8 cellular contexts compared by ENCODE assay signal in genomic region chr13:102800145-102801041, GRCh38. TPM values are rescaled to one million over a fixed set of nuclear protein-coding genes. Genes with fewer than 3 reads are reported as not detected.
DNase-seq lines count a peak whose midpoint lies in the region; ATAC-seq and TF ChIP-seq lines count a peak whose summit lies in the region.

No MANE protein-coding gene starts in this region.

- no peaks in the 10 kb centered on the region for H3F3A ChIP-seq in neural cell (ENCODE audit: insufficient read depth, low read length, poor library complexity, severe bottlenecking)

- peaks cover 41% of the 10 kb centered on the region for H3K4me1 Mint-ChIP-seq in activated T-helper 2 cell treated with anti-CD3 and anti-CD28 coated beads, Interferon-gamma antibody, Interleukin-2, Interleukin-4, amounts not matched to agents 10 μg/mL and 5 μg/mL and 100 μg/mL, durations not matched to agents 14 hours and 24 hours and 36 hours (ENCODE audit: low read depth)

- no peaks in the 10 kb centered on the region for H3K9me2 ChIP-seq in neural cell (ENCODE audit: insufficient read depth, low read length)

- intact Hi-C loops in activated T-helper 2 cell treated with anti-CD3 and anti-CD28 coated beads, Interferon-gamma antibody, Interleukin-2, Interleukin-4, amounts not matched to agents 10 μg/mL and 5 μg/mL and 100 μg/mL, durations not matched to agents 14 hours and 24 hours and 36 hours (cut with micrococcal nuclease), result loop anchor here (1.0 to 2.0 kb wide), 4 partner anchors 27 to 204 kb away; partner anchors contain the start of genes TEX30 and TPP2
- intact Hi-C loops in stomach (cut with DNase I; ENCODE audit: low total_unique reads), result no loop called here

- TF ChIP-seq CTCF in fibroblast of the aortic adventitia (IDR thresholded peaks at IDR 0.05; ENCODE audit: insufficient read depth, low read length) (peak; percentile 75), neural cell (IDR thresholded peaks at IDR 0.05; ENCODE audit: poor library complexity, severe bottlenecking) (peak; percentile 80), stomach (IDR thresholded peaks at IDR 0.05) (peak in 5 of 7 experiments; percentile 31 to 78 (median 61))

- H3K36me3 ChIP-seq in neural cell (ENCODE audit: insufficient read depth, low read length) (no peaks in the 10 kb centered on the region), stomach (peaks cover 0 to 2% (median 0%) of the 10 kb centered on the region in 4 donors)

- peak overlapping the region; percentile 58 for H3K4me2 ChIP-seq in neural cell (ENCODE audit: low read length)

- no peak overlapping the region for H3K27ac ChIP-seq in neural cell (ENCODE audit: low read length)
- peak overlapping the region; percentile 55 to 87 (median 83) for H3K27ac ChIP-seq in stomach

- peak; percentile 74 for ATAC-seq in GM21381 (IDR thresholded peaks at IDR 0.05; ENCODE audit: unreplicated experiment)

- DNase-seq in DMS153 (lab: John Stamatoyannopoulos, UW), result peak; percentile 51
- DNase-seq in HUDEP-2 (lab: John Stamatoyannopoulos, UW; ENCODE audit: unreplicated experiment in 76 of 76), result peak in 74 of 76 experiments; percentile 5 to 82 (median 70)
- DNase-seq in RPMI7951 (ENCODE audit: low read depth), result peak; percentile 69
- peak; percentile 82 for DNase-seq in activated T-helper 2 cell treated with anti-CD3 and anti-CD28 coated beads, Interferon-gamma antibody, Interleukin-2, Interleukin-4, amounts not matched to agents 10 μg/mL and 5 μg/mL and 100 μg/mL, durations not matched to agents 14 hours and 24 hours and 36 hours (ENCODE audit: low spot score)
- peak; percentile 72 for DNase-seq in fibroblast of the aortic adventitia (ENCODE audit: low read depth)
- peak; percentile 83 for DNase-seq in stomach

- no peaks in the 10 kb centered on the region for H3K9me3 Mint-ChIP-seq in activated T-helper 2 cell treated with anti-CD3 and anti-CD28 coated beads, Interferon-gamma antibody, Interleukin-2, Interleukin-4, amounts not matched to agents 10 μg/mL and 5 μg/mL and 100 μg/mL, durations not matched to agents 14 hours and 24 hours and 36 hours

- H2AFZ ChIP-seq in neural cell (ENCODE audit: low read depth, low read length), result peak overlapping the region; percentile 51

- H3K27me3 ChIP-seq in neural cell (ENCODE audit: insufficient read depth, low read depth, low read length) (no peaks in the 10 kb centered on the region), stomach (no peaks in the 10 kb centered on the region)

- peak overlapping the region; percentile 94 for H3K4me3 ChIP-seq in fibroblast of the aortic adventitia (ENCODE audit: low read depth, low read length)
- peak overlapping the region; percentile 89 for H3K4me3 ChIP-seq in neural cell (ENCODE audit: low read length)
- peak overlapping the region; percentile 79 to 90 (median 87) for H3K4me3 ChIP-seq in stomach

- 1 to 2% (median 1%) methylated on average over 40 to 81 of the region's 81 CpGs for WGBS in stomach, 5 donors

- peak overlapping the region; percentile 95 for H3K4me3 Mint-ChIP-seq in activated T-helper 2 cell treated with anti-CD3 and anti-CD28 coated beads, Interferon-gamma antibody, Interleukin-2, Interleukin-4, amounts not matched to agents 10 μg/mL and 5 μg/mL and 100 μg/mL, durations not matched to agents 14 hours and 24 hours and 36 hours (ENCODE audit: low read depth)

- TF ChIP-seq POLR2A in stomach (IDR thresholded peaks at IDR 0.05), result no peak

- H3K9me3 ChIP-seq in neural cell (ENCODE audit: low read length) (no peaks in the 10 kb centered on the region), stomach (no peaks in the 10 kb centered on the region)

- peak; percentile 54 for TF ChIP-seq RAD21 in neural cell (conservative IDR thresholded peaks at IDR 0.05)

- TF ChIP-seq EP300 in neural cell (conservative IDR thresholded peaks at IDR 0.05; ENCODE audit: poor library complexity, severe bottlenecking), result no peak
- TF ChIP-seq EP300 in stomach (IDR thresholded peaks at IDR 0.05), result no peak

- no peaks in the 10 kb centered on the region for H3K27me3 Mint-ChIP-seq in activated T-helper 2 cell treated with anti-CD3 and anti-CD28 coated beads, Interferon-gamma antibody, Interleukin-2, Interleukin-4, amounts not matched to agents 10 μg/mL and 5 μg/mL and 100 μg/mL, durations not matched to agents 14 hours and 24 hours and 36 hours (ENCODE audit: low read depth)

- no peaks in the 10 kb centered on the region for H4K20me1 ChIP-seq in neural cell (ENCODE audit: insufficient read depth)

- H3K9ac ChIP-seq in neural cell (ENCODE audit: low read length), result peak overlapping the region; percentile 79

- peaks cover 5 to 47% (median 34%) of the 10 kb centered on the region in 4 donors for H3K4me1 ChIP-seq in stomach

- H3K36me3 Mint-ChIP-seq in activated T-helper 2 cell treated with anti-CD3 and anti-CD28 coated beads, Interferon-gamma antibody, Interleukin-2, Interleukin-4, amounts not matched to agents 10 μg/mL and 5 μg/mL and 100 μg/mL, durations not matched to agents 14 hours and 24 hours and 36 hours (ENCODE audit: low read depth), result peaks cover 42% of the 10 kb centered on the region

- H3K79me2 ChIP-seq in neural cell (replicated peaks; ENCODE audit: insufficient read depth, low read length), result peaks cover 12% of the 10 kb centered on the region

- H3K27ac Mint-ChIP-seq in activated T-helper 2 cell treated with anti-CD3 and anti-CD28 coated beads, Interferon-gamma antibody, Interleukin-2, Interleukin-4, amounts not matched to agents 10 μg/mL and 5 μg/mL and 100 μg/mL, durations not matched to agents 14 hours and 24 hours and 36 hours, result peak overlapping the region; percentile 89

TF ChIP-seq in neural cell, 6 proteins besides CTCF, POLR2A, EP300 and RAD21 (continues in another document):
- TF ChIP-seq REST (IDR thresholded peaks at IDR 0.05; ENCODE audit: borderline replicate concordance), result peak; percentile 40

RNA-seq across cellular contexts. Expression of gene BIVM, which starts 1.5 kb away (rescaled TPM):
- total RNA-seq in RPMI7951 (2014; rRNA removed; shearing (Covaris generic)), result 9.2 and 13.3 TPM in 2 replicates
- 33.3 and 33.8 TPM in 2 replicates for total RNA-seq in activated T-helper 2 cell treated with anti-CD3 and anti-CD28 coated beads, Interferon-gamma antibody, Interleukin-2, Interleukin-4, amounts not matched to agents 10 μg/mL and 5 μg/mL and 100 μg/mL, durations not matched to agents 14 hours and 24 hours and 36 hours
- total RNA-seq in fibroblast of the aortic adventitia (ENCODE audit: low replicate concordance) (31.5 and 44.2 TPM in 2 replicates), stomach (10 to 100 TPM in 4 of 5 donors, 1 to 10 TPM in 1; 2.6 to 82.9 (median 23.6) TPM)
- polyA plus RNA-seq in neural cell (57.7 and 60.7 TPM in 2 replicates), stomach (10 to 100 TPM in 1 of 3 donors, 1 to 10 TPM in 2; 8.3 to 16.3 (median 8.8) TPM)
- polyA minus RNA-seq in neural cell, result 48.7 and 49.9 TPM in 2 replicates

RNA-seq across cellular contexts. Expression of gene POGLUT2, which starts 1.6 kb away (rescaled TPM):
- 19.9 and 22.5 TPM in 2 replicates for total RNA-seq in RPMI7951 (2014; rRNA removed; shearing (Covaris generic))
- total RNA-seq in activated T-helper 2 cell treated with anti-CD3 and anti-CD28 coated beads, Interferon-gamma antibody, Interleukin-2, Interleukin-4, amounts not matched to agents 10 μg/mL and 5 μg/mL and 100 μg/mL, durations not matched to agents 14 hours and 24 hours and 36 hours, result 13.6 and 13.7 TPM in 2 replicates
- 9.6 and 17.8 TPM in 2 replicates for total RNA-seq in fibroblast of the aortic adventitia (ENCODE audit: low replicate concordance)
- polyA plus RNA-seq in neural cell, result 31.7 and 51.7 TPM in 2 replicates
- polyA minus RNA-seq in neural cell, result 14.9 and 21.3 TPM in 2 replicates
- total RNA-seq in stomach, result 10 to 100 TPM in 2 of 5 donors, 1 to 10 TPM in 1, under 1 TPM in 1, not detected in 1; 0.58 to 48.2 (median 7.6) TPM
- polyA plus RNA-seq in stomach, result 1 to 10 TPM; 1.6 to 2.2 (median 1.7) TPM

RNA-seq across cellular contexts. Expression of gene TEX30, which starts 26.8 kb away (rescaled TPM):
- 56.6 and 59.6 TPM in 2 replicates for total RNA-seq in RPMI7951 (2014; rRNA removed; shearing (Covaris generic))
- 54.8 and 58.9 TPM in 2 replicates for total RNA-seq in activated T-helper 2 cell treated with anti-CD3 and anti-CD28 coated beads, Interferon-gamma antibody, Interleukin-2, Interleukin-4, amounts not matched to agents 10 μg/mL and 5 μg/mL and 100 μg/mL, durations not matched to agents 14 hours and 24 hours and 36 hours
- total RNA-seq in fibroblast of the aortic adventitia (ENCODE audit: low replicate concordance) (12.8 and 42.2 TPM in 2 replicates), stomach (10 to 100 TPM in 3 of 5 donors, 1 to 10 TPM in 1, not detected in 1; 8.9 to 50.7 (median 11.9) TPM)
- polyA plus RNA-seq in neural cell (16.4 and 29.9 TPM in 2 replicates), stomach (10 to 100 TPM in 2 of 3 donors, 1 to 10 TPM in 1; 8.6 to 12.2 (median 10.4) TPM)
- 11.0 and 13.5 TPM in 2 replicates for polyA minus RNA-seq in neural cell

RNA-seq across cellular contexts. Expression of gene ERCC5, which starts 45.4 kb away (rescaled TPM):
- 35.4 and 37.6 TPM in 2 replicates for total RNA-seq in RPMI7951 (2014; rRNA removed; shearing (Covaris generic))
- 46.8 and 57.1 TPM in 2 replicates for total RNA-seq in activated T-helper 2 cell treated with anti-CD3 and anti-CD28 coated beads, Interferon-gamma antibody, Interleukin-2, Interleukin-4, amounts not matched to agents 10 μg/mL and 5 μg/mL and 100 μg/mL, durations not matched to agents 14 hours and 24 hours and 36 hours
- total RNA-seq in fibroblast of the aortic adventitia (ENCODE audit: low replicate concordance) (54.4 and 98.0 TPM in 2 replicates), stomach (100 to 1,000 TPM in 3 of 5 donors, 10 to 100 TPM in 2; 42.9 to 348 (median 105) TPM)
- polyA plus RNA-seq in neural cell (43.1 and 67.5 TPM in 2 replicates), stomach (10 to 100 TPM; 36.7 to 61.2 (median 51.5) TPM)
- 86.2 and 112 TPM in 2 replicates for polyA minus RNA-seq in neural cell
